Comparison of ENCODE assay signal across 7 cellular contexts in genomic region chr16:28392054-28392453, GRCh38. TPM values are rescaled to one million over a fixed set of nuclear protein-coding genes. Genes with fewer than 3 reads are reported as not detected.
DNase-seq lines count a peak whose midpoint lies in the region; ATAC-seq, FAIRE-seq and TF ChIP-seq lines count a peak whose summit lies in the region.
"Not testable (repeated sequence)": the region's sequence is repeated elsewhere in the genome, so short reads cannot be mapped to it uniquely, and the experiment has no call there.
"Had no signal": no experiment of that assay in that cellular context is flagged by ENCODE, and none has a peak within 500 bp of the region (broad histone marks: within the 10 kb centered on the region; RNA-seq: fewer than 3 reads in every experiment).

No MANE protein-coding gene starts in this region.

- ATAC-seq in GM12878, result not testable (repeated sequence)
- ATAC-seq in left ventricle myocardium superior (peak; percentile 16), memory B cell (ENCODE audit: low read depth) (peak; percentile 31), naive B cell (ENCODE audit: low read depth in 2 of 2) (peak; percentile 54 to 67), upper lobe of right lung (peak; percentile 32)
- peak; percentile 34 for ATAC-seq in naive thymus-derived CD4-positive, alpha-beta T cell

- not testable (repeated sequence) for H3K27ac Mint-ChIP-seq in memory B cell; naive B cell; naive thymus-derived CD4-positive, alpha-beta T cell

- WGBS in GM12878 (ENCODE audit: insufficient coverage, insufficient replicate concordance, low lambda C conversion rate, missing lambda C conversion rate), result no CpG with 5 or more reads among the region's 5 CpGs

- RAD21 ChIA-PET in GM12878 (lab: Charles Lee; ENCODE audit: unreplicated experiment), result not testable (repeated sequence)

- in situ Hi-C loops in GM12878 (cut with MboI), result not testable (repeated sequence)

- TF ChIP-seq POLR2A in GM12878 (IDR thresholded peaks at IDR 0.05; ENCODE audit: low read depth, low read length), result not testable (repeated sequence)

- H4K20me1 ChIP-seq in GM12878 (ENCODE audit: control insufficient read depth, insufficient read depth), result not testable (repeated sequence)

- H3K4me1 ChIP-seq in GM12878 (ENCODE audit: control insufficient read depth, insufficient read depth, low read length); naive thymus-derived CD4-positive, alpha-beta T cell (ENCODE audit: control insufficient read depth in 2 of 2, insufficient read depth in 2 of 2, low read length in 2 of 2); upper lobe of right lung: not testable (repeated sequence)

- not testable (repeated sequence) for H3K27ac ChIP-seq in GM12878 (ENCODE audit: control insufficient read depth, insufficient read depth); naive thymus-derived CD4-positive, alpha-beta T cell (ENCODE audit: low read depth, low read length); upper lobe of right lung

- not testable (repeated sequence) for TF ChIP-seq CTCF in GM12878 (IDR thresholded peaks at IDR 0.05 in 2 of 3, conservative IDR thresholded peaks at IDR 0.05 in 1 of 3; ENCODE audit: control insufficient read depth in 2 of 3, extremely low read depth in 1 of 3, insufficient read depth in 1 of 3, low read depth in 3 of 3, low read length in 3 of 3); upper lobe of right lung (IDR thresholded peaks at IDR 0.05)

- H3K4me2 ChIP-seq in GM12878 (ENCODE audit: control insufficient read depth, insufficient read depth), result not testable (repeated sequence)

- not testable (repeated sequence) for H3K36me3 Mint-ChIP-seq in memory B cell; naive B cell; naive thymus-derived CD4-positive, alpha-beta T cell

- not testable (repeated sequence) for DNase-seq in GM12878 (ENCODE audit: low read depth, low spot score); left ventricle myocardium superior; memory B cell (ENCODE audit: low spot score in 2 of 2); naive B cell; naive thymus-derived CD4-positive, alpha-beta T cell; upper lobe of right lung

- not testable (repeated sequence) for H3K9me3 ChIP-seq in GM12878 (replicated peaks; ENCODE audit: control insufficient read depth, insufficient read depth, low read length); naive thymus-derived CD4-positive, alpha-beta T cell (ENCODE audit: control insufficient read depth in 2 of 3, low read length in 3 of 3); upper lobe of right lung

- intact Hi-C loops in GM12878 (cut with micrococcal nuclease; ENCODE audit: unreplicated experiment); left ventricle myocardium superior (cut with micrococcal nuclease); naive thymus-derived CD4-positive, alpha-beta T cell (cut with micrococcal nuclease); upper lobe of right lung (cut with DNase I): not testable (repeated sequence)

- H3K4me3 ChIP-seq in GM12878; naive thymus-derived CD4-positive, alpha-beta T cell (ENCODE audit: low read length); upper lobe of right lung: not testable (repeated sequence)

- TF ChIP-seq EP300 in GM12878 (IDR thresholded peaks at IDR 0.05; ENCODE audit: borderline replicate concordance in 1 of 2, control insufficient read depth in 1 of 2, low read depth in 2 of 2, low read length in 2 of 2), result not testable (repeated sequence)

- not testable (repeated sequence) for H2AFZ ChIP-seq in GM12878 (ENCODE audit: control insufficient read depth, low read depth, low read length)

- CTCF ChIA-PET in GM12878 (lab: Yijun Ruan, JAX); naive thymus-derived CD4-positive, alpha-beta T cell (lab: Charles Lee): not testable (repeated sequence)

- SMC1A ChIA-PET in GM12878 (lab: Charles Lee; ENCODE audit: uncharacterized antibody, unreplicated experiment), result not testable (repeated sequence)

- not testable (repeated sequence) for TF ChIP-seq RAD21 in GM12878 (IDR thresholded peaks at IDR 0.05; ENCODE audit: insufficient read depth, low read depth, low read length)

- H3K27me3 Mint-ChIP-seq in memory B cell; naive B cell; naive thymus-derived CD4-positive, alpha-beta T cell: not testable (repeated sequence)

- H3K4me1 Mint-ChIP-seq in memory B cell; naive B cell; naive thymus-derived CD4-positive, alpha-beta T cell: not testable (repeated sequence)

- H3K79me2 ChIP-seq in GM12878 (ENCODE audit: control insufficient read depth, insufficient read depth, low read length), result not testable (repeated sequence)

- not testable (repeated sequence) for H3K9ac ChIP-seq in GM12878 (ENCODE audit: control insufficient read depth, insufficient read depth, low read length)

- not testable (repeated sequence) for H3K36me3 ChIP-seq in GM12878 (ENCODE audit: control insufficient read depth in 2 of 2, insufficient read depth in 2 of 2, low read length in 1 of 2); naive thymus-derived CD4-positive, alpha-beta T cell (ENCODE audit: control insufficient read depth in 2 of 3, insufficient read depth in 3 of 3, low read length in 3 of 3); upper lobe of right lung

- not testable (repeated sequence) for H3K27me3 ChIP-seq in GM12878 (replicated peaks in 1 of 2; ENCODE audit: control insufficient read depth in 2 of 2, insufficient read depth in 2 of 2, low read length in 1 of 2); naive thymus-derived CD4-positive, alpha-beta T cell (ENCODE audit: control insufficient read depth in 2 of 2, insufficient read depth in 2 of 2, low read length in 2 of 2); upper lobe of right lung

- FAIRE-seq in GM12878 (lab: Jason Lieb, UNC), result peak; percentile 86

- not testable (repeated sequence) for BruUV-seq in GM12878 (replicated peaks; lab: Mats Ljungman, UMichigan)

- H3K9me3 Mint-ChIP-seq in memory B cell; naive B cell; naive thymus-derived CD4-positive, alpha-beta T cell: not testable (repeated sequence)

- H3K4me3 Mint-ChIP-seq in memory B cell; naive B cell; naive thymus-derived CD4-positive, alpha-beta T cell: not testable (repeated sequence)

- POLR2A ChIA-PET in GM12878 (lab: Charles Lee); naive thymus-derived CD4-positive, alpha-beta T cell (lab: Charles Lee): not testable (repeated sequence)

RNA-seq across cellular contexts. Expression of gene EIF3CL, which starts 11.6 kb away (rescaled TPM):
- 44.0 and 57.7 TPM in 2 replicates for total RNA-seq in GM12878 (2013; cell fraction: nucleolus; rRNA removed)
- 70.2 and 93.6 TPM in 2 replicates for total RNA-seq in GM12878 (2014; rRNA removed)
- 50.1 and 52.6 TPM in 2 replicates for total RNA-seq in GM12878 (2014; rRNA removed; fragmentation: Illumina TruSeq; extraction: Trizol)
- 60.0 and 63.7 TPM in 2 replicates for total RNA-seq in GM12878 (2021)
- polyA plus RNA-seq in GM12878 (2011; ENCODE audit: low read depth), result 12.7 TPM
- 31.1 and 67.2 TPM in 2 replicates for polyA plus RNA-seq in GM12878 (2011; rRNA removed)
- polyA plus RNA-seq in GM12878 (2011; cell fraction: cytosol; rRNA removed), result 193 and 204 TPM in 2 replicates
- polyA plus RNA-seq in GM12878 (2011; cell fraction: nucleus; rRNA removed), result 141 and 159 TPM in 2 replicates
- 18.7 and 30.1 TPM in 2 replicates for polyA plus RNA-seq in GM12878 (2012)
- polyA plus RNA-seq in GM12878 (2014; fragmentation: Illumina TruSeq; extraction: Trizol), result 17.3 and 66.1 TPM in 2 replicates
- polyA plus RNA-seq in GM12878 (2014; fragmentation: Nextera tagmentation; extraction: Ambion mirVana), result 1 to 10 TPM; 2.7 to 8.3 TPM
- 70.3 and 81.2 TPM in 2 replicates for polyA plus RNA-seq in GM12878 (2014; rRNA removed)
- polyA plus RNA-seq in GM12878 (2016; fragmentation: Nextera tagmentation; extraction: Ambion mirVana), result 1 to 10 TPM in 1 of 2 experiments, not detected in 1; 1.7 TPM
- polyA minus RNA-seq in GM12878 (2011; rRNA and poly(A)+ RNA removed), result 241 and 253 TPM in 2 replicates
- polyA minus RNA-seq in GM12878 (2011; cell fraction: cytosol; rRNA and poly(A)+ RNA removed), result 57.5 and 68.9 TPM in 2 replicates
- polyA minus RNA-seq in GM12878 (2011; cell fraction: nucleus; rRNA and poly(A)+ RNA removed), result 49.1 and 79.1 TPM in 2 replicates
- total RNA-seq in left ventricle myocardium superior, result 28.2 TPM
- polyA plus RNA-seq in naive B cell (ENCODE audit: low read depth in 6 of 6), result 10 to 100 TPM in 4 of 6 donors, 1 to 10 TPM in 2; 7.4 to 30.6 (median 23.4) TPM
- total RNA-seq in naive thymus-derived CD4-positive, alpha-beta T cell, result 10 to 100 TPM; 14.4 to 78.4 (median 23.3) TPM
- 10 to 100 TPM; 37.0 to 38.2 TPM for polyA plus RNA-seq in naive thymus-derived CD4-positive, alpha-beta T cell
- 25.2 TPM for total RNA-seq in upper lobe of right lung

RNA-seq across cellular contexts. Expression of gene NPIPB6, which starts 28.7 kb away (rescaled TPM):
- 23.9 and 25.0 TPM in 2 replicates for total RNA-seq in GM12878 (2013; cell fraction: nucleolus; rRNA removed)
- total RNA-seq in GM12878 (2014; rRNA removed), result 0.68 and 1.3 TPM in 2 replicates
- total RNA-seq in GM12878 (2014; rRNA removed; fragmentation: Illumina TruSeq; extraction: Trizol), result 0.31 TPM in 1 of 2 replicates, not detected in the other
- 0.44 and 1.2 TPM in 2 replicates for total RNA-seq in GM12878 (2021)
- polyA plus RNA-seq in GM12878 (2011; ENCODE audit: low read depth), result 0.17 TPM
- polyA plus RNA-seq in GM12878 (2011; rRNA removed), result 0.45 and 0.76 TPM in 2 replicates
- 0.22 and 0.40 TPM in 2 replicates for polyA plus RNA-seq in GM12878 (2011; cell fraction: cytosol; rRNA removed)
- 1.2 and 1.9 TPM in 2 replicates for polyA plus RNA-seq in GM12878 (2011; cell fraction: nucleus; rRNA removed)
- 0.28 and 0.81 TPM in 2 replicates for polyA plus RNA-seq in GM12878 (2012)
- polyA plus RNA-seq in GM12878 (2014; fragmentation: Illumina TruSeq; extraction: Trizol), result 1.9 TPM in 1 of 2 replicates, not detected in the other
- polyA plus RNA-seq in GM12878 (2014; fragmentation: Nextera tagmentation; extraction: Ambion mirVana), result not detected
- polyA plus RNA-seq in GM12878 (2014; rRNA removed), result 0.55 TPM in 1 of 2 replicates, not detected in the other
- polyA plus RNA-seq in GM12878 (2016; fragmentation: Nextera tagmentation; extraction: Ambion mirVana), result under 1 TPM in 1 of 2 experiments, not detected in 1; 0.24 TPM
- polyA minus RNA-seq in GM12878 (2011; rRNA and poly(A)+ RNA removed), result 1.5 TPM in 1 of 2 replicates, not detected in the other
- polyA minus RNA-seq in GM12878 (2011; cell fraction: cytosol; rRNA and poly(A)+ RNA removed), result 0.62 TPM in 1 of 2 replicates, not detected in the other
- polyA minus RNA-seq in GM12878 (2011; cell fraction: nucleus; rRNA and poly(A)+ RNA removed), result 0.86 and 2.5 TPM in 2 replicates
- total RNA-seq in left ventricle myocardium superior, result 0.40 TPM
- polyA plus RNA-seq in naive B cell (ENCODE audit: low read depth in 6 of 6), result under 1 TPM in 3 of 6 donors, not detected in 3; 0.17 to 0.48 (median 0.34) TPM
- 1 to 10 TPM; 2.5 to 7.3 (median 5.6) TPM for total RNA-seq in naive thymus-derived CD4-positive, alpha-beta T cell
- polyA plus RNA-seq in naive thymus-derived CD4-positive, alpha-beta T cell, result not detected
- total RNA-seq in upper lobe of right lung, result 3.2 TPM
- total RNA-seq: A172 had no signal
